ENCODE assay signal across 8 cellular contexts in genomic region chr21:26844258-26845065, GRCh38.
DNase-seq lines count a peak whose midpoint lies in the region; ATAC-seq and TF ChIP-seq lines count a peak whose summit lies in the region.

No MANE protein-coding gene starts in this region.

- no peak for ATAC-seq in stimulated activated memory B cell treated with anti-CD40 and anti-IgM and Interleukin-4, amounts not matched to agents 10 μg/mL and 1 μg/mL and 100 μg/mL, for 72 hours
- no peak for ATAC-seq in GM21619 (IDR thresholded peaks at IDR 0.05; ENCODE audit: unreplicated experiment)

- peaks cover 5% of the 10 kb centered on the region; the same call in 1 of the 2 replicates for H3K9me3 ChIP-seq in NT2/D1 (ENCODE audit: insufficient read depth, low read length)

- peak overlapping the region; percentile 95 to 97 for H3K27ac ChIP-seq in coronary artery

- no peaks in the 10 kb centered on the region for H3K36me3 Mint-ChIP-seq in stimulated activated memory B cell treated with anti-CD40 and anti-IgM and Interleukin-4, amounts not matched to agents 10 μg/mL and 1 μg/mL and 100 μg/mL, for 72 hours

- peaks cover 19% of the 10 kb centered on the region for H3K27me3 ChIP-seq in NT2/D1 (ENCODE audit: insufficient read depth, insufficient read length)

- peaks cover 35% of the 10 kb centered on the region for H3K4me1 Mint-ChIP-seq in stimulated activated memory B cell treated with anti-CD40 and anti-IgM and Interleukin-4, amounts not matched to agents 10 μg/mL and 1 μg/mL and 100 μg/mL, for 72 hours

- DNase-seq in GOT3 (lab: John Stamatoyannopoulos, UW) (peak; percentile 65), NT2/D1 (ENCODE audit: low read depth, low spot score) (peak; percentile 36), coronary artery (ENCODE audit: low spot score) (peak; percentile 82), left kidney (ENCODE audit: low read depth, low spot score) (peak; percentile 84), HuH-7 (ENCODE audit: low spot score) (no peak), HPDE6-E6E7 (ENCODE audit: extremely low spot score) (no peak)

- peaks cover 3% of the 10 kb centered on the region for H3K4me1 ChIP-seq in NT2/D1 (ENCODE audit: insufficient read depth, insufficient read length)

- peak overlapping the region; percentile 36 for H3K4me3 Mint-ChIP-seq in stimulated activated memory B cell treated with anti-CD40 and anti-IgM and Interleukin-4, amounts not matched to agents 10 μg/mL and 1 μg/mL and 100 μg/mL, for 72 hours

- peak overlapping the region; percentile 98 for H3K9ac ChIP-seq in NT2/D1 (ENCODE audit: insufficient read length, low read depth)

- H3K9me3 Mint-ChIP-seq in stimulated activated memory B cell treated with anti-CD40 and anti-IgM and Interleukin-4, amounts not matched to agents 10 μg/mL and 1 μg/mL and 100 μg/mL, for 72 hours = no peaks in the 10 kb centered on the region

- H3K36me3 ChIP-seq in NT2/D1 (ENCODE audit: insufficient read depth, insufficient read length, low read length) = peaks cover 34% of the 10 kb centered on the region

- H3K27ac Mint-ChIP-seq in stimulated activated memory B cell treated with anti-CD40 and anti-IgM and Interleukin-4, amounts not matched to agents 10 μg/mL and 1 μg/mL and 100 μg/mL, for 72 hours = no peak overlapping the region

- H3K4me3 ChIP-seq in NT2/D1 (ENCODE audit: insufficient read length, low read depth) (peak overlapping the region; percentile 95), coronary artery (peak overlapping the region; percentile 91)

- no peak for TF ChIP-seq CTCF in coronary artery (IDR thresholded peaks at IDR 0.05)

- peaks cover 71% of the 10 kb centered on the region for H3K27me3 Mint-ChIP-seq in stimulated activated memory B cell treated with anti-CD40 and anti-IgM and Interleukin-4, amounts not matched to agents 10 μg/mL and 1 μg/mL and 100 μg/mL, for 72 hours

Comparison
In these comparisons a context has a peak if more than half of its experiments do, and no peak if none do; other contexts are left out.
1. DNase-seq: peak in GOT3 (single experiment), NT2/D1 (single experiment), coronary artery (single experiment) and left kidney (single experiment); none in HuH-7 (single experiment) and HPDE6-E6E7 (single experiment).